In genomic region chr20:48761914-48762313, GRCh38 we compare ENCODE assay signal across 13 cellular contexts.
DNase-seq lines count a peak whose midpoint lies in the region; ATAC-seq and TF ChIP-seq lines count a peak whose summit lies in the region.
"Had no signal": no experiment of that assay in that cellular context is flagged by ENCODE, and none has a peak within 500 bp of the region (broad histone marks: within the 10 kb centered on the region; RNA-seq: fewer than 3 reads in every experiment).

No MANE protein-coding gene starts in this region.

- no peak for TF ChIP-seq CTCF in activated CD8-positive, alpha-beta T cell treated with anti-CD3 and anti-CD28 coated beads for 36 hours (IDR thresholded peaks at IDR 0.05)
- TF ChIP-seq CTCF in GM23338 (conservative IDR thresholded peaks at IDR 0.05; ENCODE audit: low read depth in 2 of 2), result no peak

- H3K23ac ChIP-seq in mesenchymal stem cell (ENCODE audit: low read length in 2 of 2), result no peak overlapping the region

- H2BK12ac ChIP-seq in mesenchymal stem cell (ENCODE audit: low read length in 2 of 2), result no peak overlapping the region

- ATAC-seq in activated CD8-positive, alpha-beta T cell treated with anti-CD3 and anti-CD28 coated beads for 36 hours, result no peak
- no peak for ATAC-seq in GM23338
- ATAC-seq: body of pancreas had no signal

- H3K36me3 ChIP-seq in mesenchymal stem cell (ENCODE audit: control insufficient read depth in 1 of 2, insufficient read depth in 2 of 2, low read depth in 1 of 2, low read length in 2 of 2), result no peaks in the 10 kb centered on the region
- H3K36me3 ChIP-seq in GM23338 (ENCODE audit: insufficient read depth), result no peaks in the 10 kb centered on the region

- no peak overlapping the region for H4K91ac ChIP-seq in mesenchymal stem cell (ENCODE audit: low read length)

- H3K27ac ChIP-seq in substantia nigra (ENCODE audit: low read depth, low read length, poor library complexity, severe bottlenecking) (peak overlapping the region; percentile 14), mesenchymal stem cell (ENCODE audit: low read length, poor library complexity, severe bottlenecking) (no peak overlapping the region), GM23338 (ENCODE audit: low read depth) (no peak overlapping the region)

- no peak overlapping the region for H3K4ac ChIP-seq in mesenchymal stem cell (ENCODE audit: low read depth in 1 of 2, low read length in 2 of 2)

- 93% methylated on average over 3 of the region's 3 CpGs for WGBS in mesenchymal stem cell

- peaks cover 11% of the 10 kb centered on the region for H3K4me1 ChIP-seq in mesenchymal stem cell (ENCODE audit: control insufficient read depth, insufficient read depth, low read depth, low read length)
- H3K4me1 ChIP-seq in GM23338 (ENCODE audit: insufficient read depth), result no peaks in the 10 kb centered on the region
- H3K4me1 ChIP-seq: body of pancreas had no signal

- H3K79me2 ChIP-seq in GM23338 (replicated peaks; ENCODE audit: insufficient read depth), result no peaks in the 10 kb centered on the region

- POLR2A ChIA-PET in activated CD8-positive, alpha-beta T cell treated with anti-CD3 and anti-CD28 coated beads for 36 hours (lab: Charles Lee), result interaction anchor here (1.2 to 4.8 kb wide), 6 partner anchors 13 to 64 kb away, joined by 3 to 28 read pairs (median 4); no protein-coding TSS in a partner anchor

- no peaks in the 10 kb centered on the region for H3F3A ChIP-seq in GM23338 (replicated peaks; ENCODE audit: low read depth)

- H4K20me1 ChIP-seq in GM23338 (replicated peaks; ENCODE audit: insufficient read depth), result no peaks in the 10 kb centered on the region

- H4K8ac ChIP-seq in mesenchymal stem cell (ENCODE audit: low read length), result no peak overlapping the region

- H3K27me3 ChIP-seq in mesenchymal stem cell (ENCODE audit: control insufficient read depth in 1 of 2, insufficient read depth in 1 of 2, low read length in 2 of 2), result peaks cover 0 to 8% of the 10 kb centered on the region in 2 experiments
- H3K27me3 ChIP-seq in GM23338 (ENCODE audit: insufficient read depth), result no peaks in the 10 kb centered on the region
- H3K27me3 ChIP-seq: body of pancreas had no signal

- peaks cover 7% of the 10 kb centered on the region for H3K36me3 Mint-ChIP-seq in activated naive CD4-positive, alpha-beta T cell treated with anti-CD3 and anti-CD28 coated beads, Interleukin-2, amount 50 U/mL, for 24 hours
- H3K36me3 Mint-ChIP-seq in activated CD8-positive, alpha-beta T cell treated with anti-CD3 and anti-CD28 coated beads for 36 hours (ENCODE audit: low read depth), result peaks cover 65% of the 10 kb centered on the region
- H3K36me3 Mint-ChIP-seq in immature natural killer cell (peaks cover 0 to 7% (median 3%) of the 10 kb centered on the region in 3 donors), GM23338 (ENCODE audit: low read depth) (peaks cover 19% of the 10 kb centered on the region)

- H2BK15ac ChIP-seq in mesenchymal stem cell (ENCODE audit: low read depth, poor library complexity, severe bottlenecking), result no peak overlapping the region

- H3K9me2 ChIP-seq in GM23338 (ENCODE audit: insufficient read depth), result no peaks in the 10 kb centered on the region

- H3K4me3 ChIP-seq in mesenchymal stem cell (ENCODE audit: insufficient read depth in 1 of 2, low read depth in 1 of 2, low read length in 2 of 2) (no peak overlapping the region), GM23338 (no peak overlapping the region)
- H3K4me3 ChIP-seq: body of pancreas had no signal

- intact Hi-C loops in activated CD8-positive, alpha-beta T cell treated with anti-CD3 and anti-CD28 coated beads for 36 hours (cut with micrococcal nuclease), result no loop called here

- H3K14ac ChIP-seq in mesenchymal stem cell (ENCODE audit: low read length in 2 of 2), result no peak overlapping the region

- no peak overlapping the region for H2BK5ac ChIP-seq in mesenchymal stem cell (ENCODE audit: low read depth, low read length, poor library complexity, severe bottlenecking)

- H2AFZ ChIP-seq in mesenchymal stem cell (ENCODE audit: low read depth, low read length) (no peak overlapping the region), GM23338 (no peak overlapping the region)

- H2AK5ac ChIP-seq in mesenchymal stem cell (ENCODE audit: low read length, severe bottlenecking), result no peak overlapping the region

- no peak for DNase-seq in activated naive CD4-positive, alpha-beta T cell treated with Interleukin-2 at 50 U/mL for 16 hours
- DNase-seq in activated CD8-positive, alpha-beta T cell treated with anti-CD3 and anti-CD28 coated beads for 36 hours, result no peak
- DNase-seq in immature natural killer cell (no peak), substantia nigra (lab: John Stamatoyannopoulos, UW) (no peak), mesenchymal stem cell (no peak), NCI-H748 (lab: John Stamatoyannopoulos, UW; ENCODE audit: unreplicated experiment) (no peak), GM23338 (ENCODE audit: low spot score) (no peak)
- DNase-seq: activated CD8-positive, alpha-beta memory T cell treated with anti-CD3 and anti-CD28 coated beads, Interleukin-2, amount 50 U/mL, for 48 hours; DMS153; NCI-H1436; SHP77 treated with DMSO at 0.1 percent for 48 hours had no signal

- H3K4me2 ChIP-seq in mesenchymal stem cell (ENCODE audit: low read length, poor library complexity, severe bottlenecking) (no peak overlapping the region), GM23338 (no peak overlapping the region)

- H2BK120ac ChIP-seq in mesenchymal stem cell (ENCODE audit: low read depth, low read length), result no peak overlapping the region

- H3K79me1 ChIP-seq in mesenchymal stem cell (replicated peaks; ENCODE audit: low read length, poor library complexity, severe bottlenecking), result peaks cover 43% of the 10 kb centered on the region

- H3K27me3 Mint-ChIP-seq in activated naive CD4-positive, alpha-beta T cell treated with anti-CD3 and anti-CD28 coated beads, Interleukin-2, amount 50 U/mL, for 24 hours, result no peaks in the 10 kb centered on the region
- no peaks in the 10 kb centered on the region for H3K27me3 Mint-ChIP-seq in activated CD8-positive, alpha-beta T cell treated with anti-CD3 and anti-CD28 coated beads for 36 hours
- peaks cover 6 to 18% (median 15%) of the 10 kb centered on the region in 3 donors for H3K27me3 Mint-ChIP-seq in immature natural killer cell (ENCODE audit: low read depth in 3 of 3)
- H3K27me3 Mint-ChIP-seq in GM23338 (ENCODE audit: insufficient read depth, low read depth, poor library complexity), result peaks cover 11% of the 10 kb centered on the region

- no peak overlapping the region for H3K4me3 Mint-ChIP-seq in activated naive CD4-positive, alpha-beta T cell treated with anti-CD3 and anti-CD28 coated beads, Interleukin-2, amount 50 U/mL, for 24 hours
- H3K4me3 Mint-ChIP-seq in activated CD8-positive, alpha-beta T cell treated with anti-CD3 and anti-CD28 coated beads for 36 hours, result peak overlapping the region; percentile 61
- H3K4me3 Mint-ChIP-seq in immature natural killer cell (peak overlapping the region; percentile 82 to 92 (median 84)), GM23338 (no peak overlapping the region)

- H3K27ac Mint-ChIP-seq in activated naive CD4-positive, alpha-beta T cell treated with anti-CD3 and anti-CD28 coated beads, Interleukin-2, amount 50 U/mL, for 24 hours, result peak overlapping the region; percentile 90
- H3K27ac Mint-ChIP-seq in activated CD8-positive, alpha-beta T cell treated with anti-CD3 and anti-CD28 coated beads for 36 hours, result peak overlapping the region; percentile 96
- H3K27ac Mint-ChIP-seq in immature natural killer cell (peak overlapping the region; percentile 97 to 100 (median 98)), GM23338 (no peak overlapping the region)

- H3K9me3 ChIP-seq in mesenchymal stem cell (ENCODE audit: control insufficient read depth, low read length), result no peaks in the 10 kb centered on the region
- H3K9me3 ChIP-seq: body of pancreas had no signal

- H3K4me1 Mint-ChIP-seq in activated naive CD4-positive, alpha-beta T cell treated with anti-CD3 and anti-CD28 coated beads, Interleukin-2, amount 50 U/mL, for 24 hours, result peaks cover 76% of the 10 kb centered on the region
- H3K4me1 Mint-ChIP-seq in activated CD8-positive, alpha-beta T cell treated with anti-CD3 and anti-CD28 coated beads for 36 hours (ENCODE audit: low read depth), result peaks cover 90% of the 10 kb centered on the region
- H3K4me1 Mint-ChIP-seq in immature natural killer cell (peaks cover 0 to 100% of the 10 kb centered on the region in 2 donors), GM23338 (peaks cover 19% of the 10 kb centered on the region; the same call in 2 of the 3 replicates)

- no peaks in the 10 kb centered on the region for H3K9me3 Mint-ChIP-seq in activated naive CD4-positive, alpha-beta T cell treated with anti-CD3 and anti-CD28 coated beads, Interleukin-2, amount 50 U/mL, for 24 hours
- peaks cover 21% of the 10 kb centered on the region for H3K9me3 Mint-ChIP-seq in activated CD8-positive, alpha-beta T cell treated with anti-CD3 and anti-CD28 coated beads for 36 hours
- H3K9me3 Mint-ChIP-seq in immature natural killer cell, result no peaks in the 10 kb centered on the region
- peaks cover 33% of the 10 kb centered on the region for H3K9me3 Mint-ChIP-seq in GM23338

- no peak overlapping the region for H3K9ac ChIP-seq in mesenchymal stem cell (ENCODE audit: low read length)

- no peak overlapping the region for H3K18ac ChIP-seq in mesenchymal stem cell (ENCODE audit: low read depth in 1 of 2, low read length in 2 of 2)

- CTCF ChIA-PET in activated CD8-positive, alpha-beta T cell treated with anti-CD3 and anti-CD28 coated beads for 36 hours (lab: Charles Lee), result interaction anchor here (0.7 kb wide), 1 partner anchor 104 kb away, joined by 3 read pairs; no protein-coding TSS in a partner anchor

TF ChIP-seq in GM23338, 12 proteins besides CTCF, POLR2A, EP300 and RAD21 (continues in another document):
- TF ChIP-seq ZNF114 (CRISPR knock-in tag; IDR thresholded peaks at IDR 0.05), result no peak
- TF ChIP-seq JUNB (IDR thresholded peaks at IDR 0.05; ENCODE audit: unreplicated experiment), result no peak

Comparison
In these comparisons a context has a peak if more than half of its experiments do, and no peak if none do; other contexts are left out.
1. H3K4me3 Mint-ChIP-seq: peak in activated CD8-positive, alpha-beta T cell treated with anti-CD3 and anti-CD28 coated beads for 36 hours (single experiment) and immature natural killer cell (5 of 5); none in activated naive CD4-positive, alpha-beta T cell treated with anti-CD3 and anti-CD28 coated beads, Interleukin-2, amount 50 U/mL, for 24 hours (single experiment) and GM23338 (single experiment).